Comparison of ENCODE assay signal across 11 cellular contexts in the genomic region with DNA sequence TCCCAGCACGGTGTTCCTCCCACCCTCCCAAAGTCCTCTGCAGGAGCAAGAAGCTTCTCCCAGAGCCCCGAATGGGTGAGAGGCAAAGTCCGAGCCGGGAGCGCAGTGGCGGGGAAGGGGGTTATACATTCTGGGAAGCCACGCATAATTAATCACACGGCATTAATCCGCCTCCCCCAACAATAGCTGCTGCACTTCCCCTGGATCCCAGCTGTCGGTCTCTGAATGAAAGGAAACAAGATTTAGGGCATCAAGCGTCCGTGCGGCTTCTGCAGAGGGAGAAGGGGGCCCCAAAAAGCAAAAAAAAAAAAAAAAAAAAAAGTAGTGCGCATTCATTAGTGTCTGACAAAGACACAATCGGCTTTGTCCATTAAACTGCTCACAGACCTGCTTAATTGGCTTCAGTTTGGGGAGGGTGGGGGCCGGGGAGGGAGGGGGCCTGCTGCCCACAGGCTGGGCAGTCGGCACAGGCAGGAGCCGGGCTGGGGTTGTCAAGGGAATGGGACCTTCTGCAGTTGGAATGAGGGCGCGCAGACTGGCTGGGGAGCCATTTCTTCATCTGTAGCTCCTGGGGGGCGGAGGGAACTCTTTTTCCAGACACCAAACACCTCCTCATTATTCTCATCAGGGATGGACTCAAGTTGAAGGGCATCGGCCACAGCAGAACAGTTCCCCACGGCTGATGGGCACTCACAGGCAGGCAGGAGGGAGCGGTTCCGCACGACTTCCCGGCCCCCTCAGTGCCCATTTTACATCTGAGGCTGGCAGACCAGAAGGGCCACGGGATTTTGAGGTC. TPM values are rescaled to one million over a fixed set of nuclear protein-coding genes. Genes with fewer than 3 reads are reported as not detected.
A peak's percentile ranks its signal among the peaks of the same experiment; 100 is the strongest.
DNase-seq lines count a peak whose midpoint lies in the region; ATAC-seq and TF ChIP-seq lines count a peak whose summit lies in the region.
"Had no signal": no experiment of that assay in that cellular context is flagged by ENCODE, and none has a peak within 500 bp of the region (broad histone marks: within the 10 kb centered on the region; RNA-seq: fewer than 3 reads in every experiment).

No MANE protein-coding gene starts in this region.

- no peak overlapping the region for H3K27ac Mint-ChIP-seq in activated naive CD4-positive, alpha-beta T cell treated with anti-CD3 and anti-CD28 coated beads, Interleukin-2, amount 10 ng/mL, durations not matched to agents 7 days and 5 days

- no peaks in the 10 kb centered on the region for H3K9me3 Mint-ChIP-seq in activated naive CD4-positive, alpha-beta T cell treated with anti-CD3 and anti-CD28 coated beads, Interleukin-2, amount 10 ng/mL, durations not matched to agents 7 days and 5 days

- H3K4me3 ChIP-seq in tibial nerve: no peak overlapping the region
- H3K4me3 ChIP-seq: HAP-1 had no signal

- no peak for DNase-seq in activated naive CD4-positive, alpha-beta T cell treated with anti-CD3 and anti-CD28 coated beads, Interleukin-2, amount 10 ng/mL, durations not matched to agents 7 days and 5 days
- DNase-seq in activated naive CD4-positive, alpha-beta T cell treated with Interleukin-2 at 50 U/mL for 16 hours: no peak
- peak; percentile 75 for DNase-seq in medulla oblongata (ENCODE audit: extremely low spot score)
- DNase-seq in tibial nerve (ENCODE audit: low spot score in 2 of 2): no peak
- no peak for DNase-seq in DMS153 (lab: John Stamatoyannopoulos, UW)
- DNase-seq: NCI-H510A treated with DMSO at 0.1 percent for 48 hours had no signal

- peaks cover 71% of the 10 kb centered on the region for H3K4me1 Mint-ChIP-seq in activated naive CD4-positive, alpha-beta T cell treated with anti-CD3 and anti-CD28 coated beads, Interleukin-2, amount 10 ng/mL, durations not matched to agents 7 days and 5 days

- H3K36me3 Mint-ChIP-seq in activated naive CD4-positive, alpha-beta T cell treated with anti-CD3 and anti-CD28 coated beads, Interleukin-2, amount 10 ng/mL, durations not matched to agents 7 days and 5 days: peaks cover 27% of the 10 kb centered on the region

- H3K4me3 Mint-ChIP-seq in activated naive CD4-positive, alpha-beta T cell treated with anti-CD3 and anti-CD28 coated beads, Interleukin-2, amount 10 ng/mL, durations not matched to agents 7 days and 5 days: peak overlapping the region; percentile 88

- no peak for TF ChIP-seq CTCF in tibial nerve (IDR thresholded peaks at IDR 0.05)

- ATAC-seq in GM18868 (IDR thresholded peaks at IDR 0.05; ENCODE audit: unreplicated experiment): no peak
- ATAC-seq in GM19452 (IDR thresholded peaks at IDR 0.05; ENCODE audit: unreplicated experiment): no peak
- ATAC-seq: SK-N-SH treated with all-trans-retinoic acid at 6 μM for 48 hours had no signal

- H3K27ac ChIP-seq in angular gyrus (ENCODE audit: low read depth, low read length): peak overlapping the region; percentile 29
- peak overlapping the region; percentile 78 to 98 (median 94) for H3K27ac ChIP-seq in tibial nerve

- H3K9me3 ChIP-seq in tibial nerve: no peaks in the 10 kb centered on the region
- H3K9me3 ChIP-seq: HAP-1 had no signal

- WGBS in tibial nerve, 2 donors: 46 to 60% methylated on average over 27 to 28 of the region's 28 CpGs

- H3K4me1 ChIP-seq in tibial nerve: peaks cover 0 to 85% (median 74%) of the 10 kb centered on the region in 4 donors

- no peaks in the 10 kb centered on the region for H3K27me3 Mint-ChIP-seq in activated naive CD4-positive, alpha-beta T cell treated with anti-CD3 and anti-CD28 coated beads, Interleukin-2, amount 10 ng/mL, durations not matched to agents 7 days and 5 days

- CTCF ChIA-PET in activated naive CD4-positive, alpha-beta T cell treated with anti-CD3 and anti-CD28 coated beads, Interleukin-2, amount 10 ng/mL, durations not matched to agents 7 days and 5 days (lab: Charles Lee): interaction anchor here (0.7 kb wide), 1 partner anchor 89 kb away, joined by 3 read pairs; no protein-coding TSS in a partner anchor

- no peak for TF ChIP-seq POLR2A in tibial nerve (IDR thresholded peaks at IDR 0.05)

- no peak for TF ChIP-seq EP300 in tibial nerve (IDR thresholded peaks at IDR 0.05)

- peaks cover 0 to 9% (median 0%) of the 10 kb centered on the region in 3 donors for H3K36me3 ChIP-seq in tibial nerve

- no peaks in the 10 kb centered on the region for H3K27me3 ChIP-seq in tibial nerve

RNA-seq across cellular contexts. Expression of gene NOTCH1, which starts 3.4 kb away (rescaled TPM):
- 10 to 100 TPM; 29.3 to 65.4 (median 41.5) TPM for total RNA-seq in tibial nerve

RNA-seq across cellular contexts. Expression of gene SEC16A, which starts 59.6 kb away (rescaled TPM):
- 10 to 100 TPM; 45.8 to 67.5 (median 47.9) TPM for total RNA-seq in tibial nerve
